Comparison of ENCODE assay signal across 8 cellular contexts in the genomic region with DNA sequence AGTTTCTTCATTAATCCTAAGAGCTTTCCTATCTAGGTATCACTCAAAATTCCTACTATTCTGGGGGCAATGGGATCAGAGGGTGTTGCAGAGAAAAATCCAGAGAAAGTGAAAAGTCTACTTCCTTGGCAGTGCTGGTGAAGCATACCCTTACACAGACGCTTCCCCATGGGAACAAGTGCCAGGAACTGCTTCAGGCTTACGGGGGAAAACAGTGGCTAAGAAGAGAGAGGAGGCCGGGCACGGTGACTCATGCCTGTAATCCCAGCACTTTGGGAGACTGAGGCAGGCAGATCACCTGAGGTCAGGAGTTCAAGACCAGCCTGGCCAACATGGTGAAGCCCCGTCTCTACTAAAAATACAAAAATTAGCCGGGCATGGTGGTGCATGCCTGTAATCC. TPM values are rescaled to one million over a fixed set of nuclear protein-coding genes. Genes with fewer than 3 reads are reported as not detected.
DNase-seq lines count a peak whose midpoint lies in the region; ATAC-seq, FAIRE-seq and TF ChIP-seq lines count a peak whose summit lies in the region.
"Not testable (repeated sequence)": the region's sequence is repeated elsewhere in the genome, so short reads cannot be mapped to it uniquely, and the experiment has no call there.

No MANE protein-coding gene starts in this region.

- not testable (repeated sequence) for DNase-seq in A549 (ENCODE audit: low read depth in 1 of 2, low spot score in 1 of 2); HL-60 (ENCODE audit: low read depth in 1 of 2, low spot score in 1 of 2); WTC11 (ENCODE audit: low spot score); activated naive CD8-positive, alpha-beta T cell treated with anti-CD3 and anti-CD28 coated beads for 36 hours; coronary artery (ENCODE audit: low spot score); right atrium auricular region (ENCODE audit: low spot score); natural killer cell; stimulated activated naive B cell treated with anti-CD40 and anti-IgM and Interleukin-4, amounts not matched to agents 10 μg/mL and 1 μg/mL and 100 μg/mL, for 72 hours

- H3K27ac ChIP-seq in A549, result peak overlapping the region in 1 of 2 experiments; percentile 15; a peak in 1 of 6 replicates
- peak overlapping the region; percentile 79 for H3K27ac ChIP-seq in HL-60 (replicated peaks)
- peak overlapping the region; percentile 99 to 100 for H3K27ac ChIP-seq in coronary artery
- peak overlapping the region; percentile 97 to 100 for H3K27ac ChIP-seq in right atrium auricular region

- not testable (repeated sequence) for TF ChIP-seq POLR2A in A549 (IDR thresholded peaks at IDR 0.05; ENCODE audit: low read length)

- H3K27me3 ChIP-seq in HL-60 (ENCODE audit: insufficient read depth, poor library complexity, severe bottlenecking); right atrium auricular region: not testable (repeated sequence)

- TF ChIP-seq RAD21 in A549 (conservative IDR thresholded peaks at IDR 0.05 in 1 of 2, IDR thresholded peaks at IDR 0.05 in 1 of 2), result not testable (repeated sequence)

- 79% methylated on average over 6 of the region's 6 CpGs for WGBS in A549 (ENCODE audit: missing lambda C conversion rate)

- H3K9me3 Mint-ChIP-seq in WTC11; activated naive CD8-positive, alpha-beta T cell treated with anti-CD3 and anti-CD28 coated beads for 36 hours; natural killer cell; stimulated activated naive B cell treated with anti-CD40 and anti-IgM and Interleukin-4, amounts not matched to agents 10 μg/mL and 1 μg/mL and 100 μg/mL, for 72 hours: not testable (repeated sequence)

- not testable (repeated sequence) for ATAC-seq in A549; WTC11; natural killer cell; stimulated activated naive B cell treated with anti-CD40 and anti-IgM and Interleukin-4, amounts not matched to agents 10 μg/mL and 1 μg/mL and 100 μg/mL, for 72 hours (replicated peaks)

- not testable (repeated sequence) for TF ChIP-seq EP300 in A549 (IDR thresholded peaks at IDR 0.05)

- 0 out of 2 replicates have a peak overlapping the region, but pooled peaks have one; percentile 60 for H3K27ac Mint-ChIP-seq in WTC11
- peak overlapping the region; percentile 85 for H3K27ac Mint-ChIP-seq in activated naive CD8-positive, alpha-beta T cell treated with anti-CD3 and anti-CD28 coated beads for 36 hours
- peak overlapping the region; percentile 79 to 83 for H3K27ac Mint-ChIP-seq in natural killer cell
- peak overlapping the region; percentile 90 for H3K27ac Mint-ChIP-seq in stimulated activated naive B cell treated with anti-CD40 and anti-IgM and Interleukin-4, amounts not matched to agents 10 μg/mL and 1 μg/mL and 100 μg/mL, for 72 hours

- H3K36me3 ChIP-seq in right atrium auricular region, result not testable (repeated sequence)

- not testable (repeated sequence) for H3K4me3 ChIP-seq in A549; HL-60 (replicated peaks; ENCODE audit: insufficient read depth, low read length); coronary artery
- peak overlapping the region in 1 of 2 donors; percentile 11 for H3K4me3 ChIP-seq in right atrium auricular region

- H3K9me3 ChIP-seq in A549, right atrium auricular region: not testable (repeated sequence)

- H3K4me1 ChIP-seq in A549 (peaks cover 75% of the 10 kb centered on the region), right atrium auricular region (peaks cover 0 to 85% of the 10 kb centered on the region in 2 donors)

- peak overlapping the region; percentile 84 for H3K4me2 ChIP-seq in A549

- CTCF ChIA-PET in A549 (lab: Yijun Ruan, JAX), result interaction anchor here (0.6 to 5.3 kb wide), 7 partner anchors 14 to 70 kb away, joined by 3 to 41 read pairs (median 3); no protein-coding TSS in a partner anchor
- CTCF ChIA-PET in WTC11 (lab: Charles Lee), result interaction anchor here (1.4 kb wide), 1 partner anchor 26 kb away, joined by 3 read pairs; no protein-coding TSS in a partner anchor

- not testable (repeated sequence) for H3K27me3 Mint-ChIP-seq in WTC11 (ENCODE audit: low read depth); activated naive CD8-positive, alpha-beta T cell treated with anti-CD3 and anti-CD28 coated beads for 36 hours; natural killer cell (ENCODE audit: low read depth in 2 of 2); stimulated activated naive B cell treated with anti-CD40 and anti-IgM and Interleukin-4, amounts not matched to agents 10 μg/mL and 1 μg/mL and 100 μg/mL, for 72 hours

- TF ChIP-seq CTCF in A549 (IDR thresholded peaks at IDR 0.05); HL-60 (IDR thresholded peaks at IDR 0.05; ENCODE audit: insufficient read depth, low read length); WTC11 (IDR thresholded peaks at IDR 0.05); coronary artery (IDR thresholded peaks at IDR 0.05); right atrium auricular region (IDR thresholded peaks at IDR 0.05); natural killer cell (IDR thresholded peaks at IDR 0.05): not testable (repeated sequence)

- POLR2A ChIA-PET in A549 (lab: Yijun Ruan, JAX), result interaction anchor here (0.7 kb wide), 1 partner anchor 269 kb away, joined by 5 read pairs; no protein-coding TSS in a partner anchor
- POLR2A ChIA-PET in WTC11 (lab: Charles Lee), result not testable (repeated sequence)

- not testable (repeated sequence) for FAIRE-seq in A549 (lab: Jason Lieb, UNC)

- not testable (repeated sequence) for H3K4me3 Mint-ChIP-seq in WTC11
- H3K4me3 Mint-ChIP-seq in activated naive CD8-positive, alpha-beta T cell treated with anti-CD3 and anti-CD28 coated beads for 36 hours, result peak overlapping the region; percentile 94
- peak overlapping the region; percentile 71 for H3K4me3 Mint-ChIP-seq in natural killer cell
- H3K4me3 Mint-ChIP-seq in stimulated activated naive B cell treated with anti-CD40 and anti-IgM and Interleukin-4, amounts not matched to agents 10 μg/mL and 1 μg/mL and 100 μg/mL, for 72 hours, result peak overlapping the region; percentile 98

- not testable (repeated sequence) for H3K36me3 Mint-ChIP-seq in WTC11, natural killer cell
- peaks cover 25% of the 10 kb centered on the region for H3K36me3 Mint-ChIP-seq in activated naive CD8-positive, alpha-beta T cell treated with anti-CD3 and anti-CD28 coated beads for 36 hours
- H3K36me3 Mint-ChIP-seq in stimulated activated naive B cell treated with anti-CD40 and anti-IgM and Interleukin-4, amounts not matched to agents 10 μg/mL and 1 μg/mL and 100 μg/mL, for 72 hours, result peaks cover 28 to 35% of the 10 kb centered on the region in 2 donors

- H3K4me1 Mint-ChIP-seq in WTC11 (peaks cover 68% of the 10 kb centered on the region), natural killer cell (peaks cover 66 to 72% of the 10 kb centered on the region in 2 donors)
- H3K4me1 Mint-ChIP-seq in activated naive CD8-positive, alpha-beta T cell treated with anti-CD3 and anti-CD28 coated beads for 36 hours, result peaks cover 62% of the 10 kb centered on the region
- peaks cover 52 to 69% of the 10 kb centered on the region in 2 donors for H3K4me1 Mint-ChIP-seq in stimulated activated naive B cell treated with anti-CD40 and anti-IgM and Interleukin-4, amounts not matched to agents 10 μg/mL and 1 μg/mL and 100 μg/mL, for 72 hours

- intact Hi-C loops in natural killer cell (cut with micrococcal nuclease), result loop anchor here (10.0 kb wide), 1 partner anchor 292 kb away; no protein-coding TSS in a partner anchor

RNA-seq across cellular contexts. Expression of gene ANXA11, which starts 2.8 kb away (rescaled TPM):
- polyA plus RNA-seq in A549 (2011; rRNA removed) (92.6 and 123 TPM in 2 replicates), A549 (2017; fragmentation: RNase III; extraction: RNeasy Plus Mini Kit Qiagen cat#74134 plus additional on column Dnase treatment) (117 to 121 TPM (median 119 TPM) in 3 replicates)
- 98.4 and 119 TPM in 2 replicates for polyA plus RNA-seq in A549 (2012; cell fraction: cytosol; rRNA removed)
- 109 and 134 TPM in 2 replicates for polyA plus RNA-seq in A549 (2012; cell fraction: nucleus; rRNA removed)
- 78.8 and 93.8 TPM in 2 replicates for polyA minus RNA-seq in A549 (2011; rRNA and poly(A)+ RNA removed)
- total RNA-seq in WTC11 (2021) (67.5 to 83.3 TPM (median 80.1 TPM) in 3 replicates), right atrium auricular region (100 to 1,000 TPM; 224 to 266 TPM), natural killer cell (100 to 1,000 TPM; 213 to 264 (median 245) TPM)
- total RNA-seq in activated naive CD8-positive, alpha-beta T cell treated with anti-CD3 and anti-CD28 coated beads for 36 hours, result 100 to 1,000 TPM; 181 to 191 TPM
